In genomic region chr4:180009316-180009715, GRCh38 we compare ENCODE assay signal across 20 cellular contexts.
"Had no signal": no experiment of that assay in that cellular context is flagged by ENCODE, and none has a peak within 500 bp of the region (broad histone marks: within the 10 kb centered on the region; RNA-seq: fewer than 3 reads in every experiment).

No MANE protein-coding gene starts in this region.

- DNase-seq: dermis blood vessel endothelial cell; effector memory CD4-positive, alpha-beta T cell; erythroblast; esophagus squamous epithelium; hypothalamus; left ventricle myocardium superior; lower lobe of right lung; natural killer cell; occipital lobe; ovary; posterior cingulate gyrus; psoas muscle; right cardiac atrium; sigmoid colon; stimulated activated CD4-positive, alpha-beta T cell treated with anti-CD3 and anti-CD28 coated beads, Interleukin-2, amount 100 ng/mL, for 24 hours; stimulated activated CD4-positive, alpha-beta T cell treated with anti-CD3 and anti-CD28 coated beads, Interleukin-4, amount 100 ng/mL, for 24 hours; stimulated activated naive CD4-positive, alpha-beta T cell treated with Interleukin-2 at 50 U/mL for 16 hours; stomach; thyroid gland; trophoblast cell had no signal
